In genomic region chr2:178978667-178979066, GRCh38 we compare ENCODE assay signal across 23 cellular contexts.
"Had no signal": no experiment of that assay in that cellular context is flagged by ENCODE, and none has a peak within 500 bp of the region (broad histone marks: within the 10 kb centered on the region; RNA-seq: fewer than 3 reads in every experiment).

No MANE protein-coding gene starts in this region.

- H3K4me3 Mint-ChIP-seq: mesothelial cell of epicardium; naive B cell; naive thymus-derived CD8-positive, alpha-beta T cell had no signal

- H3K4me3 ChIP-seq: coronary artery, dorsolateral prefrontal cortex, esophagus muscularis mucosa, gastroesophageal sphincter, heart right ventricle, left lung, lower lobe of right lung, mucosa of descending colon had no signal

- FAIRE-seq: endothelial cell of umbilical vein, islet of Langerhans, keratinocyte had no signal

- H3K27ac Mint-ChIP-seq: mesothelial cell of epicardium had no signal

- H3K36me3 Mint-ChIP-seq: mesothelial cell of epicardium had no signal

- H3K36me3 ChIP-seq: esophagus muscularis mucosa, gastroesophageal sphincter, left lung, lower lobe of right lung had no signal

- H3K4me1 ChIP-seq: esophagus muscularis mucosa, foreskin keratinocyte, gastroesophageal sphincter, heart right ventricle, left lung, lower lobe of right lung had no signal

- H3K4me1 Mint-ChIP-seq: mesothelial cell of epicardium, naive B cell had no signal

- H3K27me3 Mint-ChIP-seq: naive B cell; naive thymus-derived CD8-positive, alpha-beta T cell had no signal

- H3K27ac ChIP-seq: coronary artery, dorsolateral prefrontal cortex, esophagus muscularis mucosa, foreskin keratinocyte, gastroesophageal sphincter, heart right ventricle, left lung, lower lobe of right lung had no signal

- H3K9me3 ChIP-seq: esophagus muscularis mucosa, gastroesophageal sphincter, heart right ventricle, left lung, lower lobe of right lung, mucosa of descending colon had no signal

- DNase-seq: dermis blood vessel endothelial cell; dorsolateral prefrontal cortex; effector CD4-positive, alpha-beta T cell; effector memory CD4-positive, alpha-beta T cell; foreskin keratinocyte; head of caudate nucleus; heart right ventricle; hippocampal formation; left cardiac atrium; left lung; left ventricle myocardium superior; lower lobe of right lung; mesenchymal stem cell; mucosa of descending colon; naive B cell; naive thymus-derived CD8-positive, alpha-beta T cell had no signal

- ATAC-seq: foreskin keratinocyte; gastroesophageal sphincter; heart right ventricle; left cardiac atrium; left lung; left ventricle myocardium superior; lower lobe of right lung; mucosa of descending colon; naive thymus-derived CD8-positive, alpha-beta T cell had no signal

- H3K27me3 ChIP-seq: dorsolateral prefrontal cortex, esophagus muscularis mucosa, foreskin keratinocyte, gastroesophageal sphincter, heart right ventricle, left lung had no signal
